Comparison of ENCODE assay signal across 25 cellular contexts in genomic region chr1:97540346-97540888, GRCh38.
DNase-seq lines count a peak whose midpoint lies in the region; ATAC-seq, FAIRE-seq and TF ChIP-seq lines count a peak whose summit lies in the region.
"Had no signal": no experiment of that assay in that cellular context is flagged by ENCODE, and none has a peak within 500 bp of the region (broad histone marks: within the 10 kb centered on the region; RNA-seq: fewer than 3 reads in every experiment).

No MANE protein-coding gene starts in this region.

- no peaks in the 10 kb centered on the region for H3K27me3 ChIP-seq in liver (ENCODE audit: control insufficient read depth in 4 of 4, insufficient read depth in 4 of 4, low read length in 3 of 4)
- H3K27me3 ChIP-seq in HepG2 (ENCODE audit: control insufficient read depth in 1 of 2, insufficient read depth in 2 of 2, low read length in 2 of 2): no peaks in the 10 kb centered on the region
- no peaks in the 10 kb centered on the region for H3K27me3 ChIP-seq in sigmoid colon
- H3K27me3 ChIP-seq: BE2C, BLaER1 had no signal

- H3K79me2 ChIP-seq in HepG2 (ENCODE audit: insufficient read depth, low read length): no peaks in the 10 kb centered on the region

- no peak for TF ChIP-seq EP300 in HepG2 (IDR thresholded peaks at IDR 0.05; ENCODE audit: low read depth in 2 of 2, low read length in 2 of 2)
- no peak for TF ChIP-seq EP300 in HepG2 (CRISPR knock-in tag; IDR thresholded peaks at IDR 0.05; ENCODE audit: borderline replicate concordance)
- TF ChIP-seq EP300 in sigmoid colon (IDR thresholded peaks at IDR 0.05): no peak

- CTCF ChIA-PET in HepG2 (lab: Yijun Ruan, JAX; ENCODE audit: low intra/inter-chr PET ratio, low total read pairs): no interaction called here

- WGBS in liver: 56% methylated on average over 6 of the region's 6 CpGs
- 91% methylated on average over 6 of the region's 6 CpGs for WGBS in HepG2 (ENCODE audit: low lambda C conversion rate)
- 87 to 88% methylated on average over 6 of the region's 6 CpGs for WGBS in sigmoid colon, 2 donors

- no TSS peak for BruUV-seq in HepG2 (replicated peaks; lab: Mats Ljungman, UMichigan)

- no peak overlapping the region for H3K4me2 ChIP-seq in HepG2 (ENCODE audit: low read depth, low read length)
- H3K4me2 ChIP-seq: A549, BLaER1 had no signal

- H3K36me3 ChIP-seq in liver (ENCODE audit: control insufficient read depth in 4 of 4, insufficient read depth in 3 of 4, low read depth in 1 of 4, low read length in 3 of 4): peaks cover 0 to 3% (median 2%) of the 10 kb centered on the region in 4 donors
- H3K36me3 ChIP-seq in HepG2 (replicated peaks in 1 of 2; ENCODE audit: control insufficient read depth in 1 of 2, insufficient read depth in 2 of 2, low read length in 2 of 2): no peaks in the 10 kb centered on the region
- H3K36me3 ChIP-seq in mucosa of descending colon (ENCODE audit: low read depth): no peaks in the 10 kb centered on the region
- H3K36me3 ChIP-seq in sigmoid colon: peaks cover 0 to 3% (median 0%) of the 10 kb centered on the region in 4 donors
- H3K36me3 ChIP-seq: BE2C, BLaER1 had no signal

- ATAC-seq in HepG2 (no peak), left lobe of liver (peak; percentile 63), mucosa of descending colon (peak; percentile 56)
- ATAC-seq: A549, GM12878 had no signal

- POLR2A ChIA-PET in HepG2 (lab: Yijun Ruan, JAX): no interaction called here

- H4K20me1 ChIP-seq in HepG2 (ENCODE audit: insufficient read depth, low read length): no peaks in the 10 kb centered on the region
- H4K20me1 ChIP-seq: BLaER1 had no signal

- DNase-seq in HepG2 (ENCODE audit: low spot score) (no peak), left lobe of liver (ENCODE audit: low spot score) (no peak), mucosa of descending colon (no peak), dedifferentiated amniotic fluid mesenchymal stem cell (ENCODE audit: extremely low spot score) (no peak), sigmoid colon (no peak)
- DNase-seq: BE2C; C1 segment of cervical spinal cord; CD4-positive, alpha-beta memory T cell; CD4-positive, CD25-positive, alpha-beta regulatory T cell; CD8-positive, alpha-beta memory T cell; COR-L47; DMS 273 treated with DMSO at 0.1 percent for 48 hours; DMS153; DMS53; DMS79; DND-41; EL; GDM1 had no signal

- H3K9ac ChIP-seq in liver (ENCODE audit: low read depth in 1 of 2, low read length in 2 of 2) (no peak overlapping the region), HepG2 (ENCODE audit: insufficient read depth, low read depth, low read length) (no peak overlapping the region)
- H3K9ac ChIP-seq: BLaER1 had no signal

- no peak for TF ChIP-seq CTCF in liver (IDR thresholded peaks at IDR 0.05; ENCODE audit: low read depth, low read length, missing input control)
- TF ChIP-seq CTCF in HepG2 (CRISPR knock-in tag; IDR thresholded peaks at IDR 0.05): no peak
- TF ChIP-seq CTCF in mucosa of descending colon (IDR thresholded peaks at IDR 0.05): no peak
- no peak for TF ChIP-seq CTCF in sigmoid colon (IDR thresholded peaks at IDR 0.05)

- FAIRE-seq in HepG2 (lab: Jason Lieb, UNC): no peak
- FAIRE-seq: A549, GM12878, GM12892, GM18507 had no signal

- TF ChIP-seq POLR2A in HepG2 (IDR thresholded peaks at IDR 0.05; ENCODE audit: insufficient read depth in 1 of 2, low read depth in 2 of 2, low read length in 2 of 2) (no peak), sigmoid colon (IDR thresholded peaks at IDR 0.05) (no peak)

- TF ChIP-seq RAD21 in liver (IDR thresholded peaks at IDR 0.05) (peak in 1 of 2 donors; percentile 30), HepG2 (CRISPR knock-in tag; IDR thresholded peaks at IDR 0.05) (no peak)

- no peak overlapping the region for H3K27ac ChIP-seq in liver (ENCODE audit: low read depth in 1 of 2, low read length in 2 of 2)
- no peak overlapping the region for H3K27ac ChIP-seq in HepG2 (ENCODE audit: extremely low read length, insufficient read depth, low read length)
- no peak overlapping the region for H3K27ac ChIP-seq in sigmoid colon
- H3K27ac ChIP-seq: 22Rv1, A549, BLaER1 had no signal

- H3K9me3 ChIP-seq in liver (ENCODE audit: control insufficient read depth in 4 of 4, low read length in 3 of 4) (no peaks in the 10 kb centered on the region), HepG2 (ENCODE audit: low read length) (no peaks in the 10 kb centered on the region; the same call in 1 of the 2 replicates), mucosa of descending colon (no peaks in the 10 kb centered on the region), sigmoid colon (no peaks in the 10 kb centered on the region)
- H3K9me3 ChIP-seq: A549, BE2C, BLaER1 had no signal

- intact Hi-C loops in HepG2 (cut with micrococcal nuclease; ENCODE audit: unreplicated experiment) (no loop called here), mucosa of descending colon (cut with DNase I, micrococcal nuclease) (no loop called here), sigmoid colon (cut with DNase I) (no loop called here)

- no peak overlapping the region for H2AFZ ChIP-seq in HepG2 (ENCODE audit: low read length)

- H3K4me3 ChIP-seq in liver (ENCODE audit: low read depth in 1 of 3, low read length in 3 of 3) (no peak overlapping the region), HepG2 (replicated peaks in 1 of 3; ENCODE audit: insufficient read depth in 1 of 3, low read depth in 2 of 3, low read length in 3 of 3) (no peak overlapping the region), mucosa of descending colon (no peak overlapping the region), sigmoid colon (no peak overlapping the region)
- H3K4me3 ChIP-seq: A549, BLaER1, GM12878 had no signal

- H3K4me1 ChIP-seq in liver (ENCODE audit: control insufficient read depth in 4 of 4, insufficient read depth in 4 of 4, low read length in 3 of 4): peaks cover 0 to 7% (median 1%) of the 10 kb centered on the region in 4 donors
- H3K4me1 ChIP-seq in HepG2 (ENCODE audit: insufficient read depth, low read length): no peaks in the 10 kb centered on the region
- no peaks in the 10 kb centered on the region for H3K4me1 ChIP-seq in mucosa of descending colon (ENCODE audit: low read depth)
- no peaks in the 10 kb centered on the region for H3K4me1 ChIP-seq in sigmoid colon
- H3K4me1 ChIP-seq: A549, BLaER1 had no signal

- in situ Hi-C loops in HepG2 (cut with HindIII; ENCODE audit: extremely low pct_ligation_motif_present, low pct_unique_long_range_greater_than_20kb): no loop called here

TF ChIP-seq in liver, 16 proteins besides CTCF, POLR2A, EP300 and RAD21 (continues in another document):
- TF ChIP-seq ATF3 (IDR thresholded peaks at IDR 0.05) (peak; percentile 26), NR2F2 (IDR thresholded peaks at IDR 0.05) (no peak), RXRA (IDR thresholded peaks at IDR 0.05) (peak; percentile 39 to 49), FOXA2 (IDR thresholded peaks at IDR 0.05) (no peak), SP1 (IDR thresholded peaks at IDR 0.05) (peak; percentile 58)

TF ChIP-seq in HepG2, 621 proteins besides CTCF, POLR2A, EP300 and RAD21 (continues in another document):
- TF ChIP-seq ZNF280B (CRISPR knock-in tag; IDR thresholded peaks at IDR 0.05; ENCODE audit: borderline replicate concordance) (no peak), ZNF567 (CRISPR knock-in tag; IDR thresholded peaks at IDR 0.05; ENCODE audit: borderline replicate concordance) (no peak), MAFG (CRISPR knock-in tag; IDR thresholded peaks at IDR 0.05) (no peak)
